23 cellular contexts compared by ENCODE assay signal in the genomic region with DNA sequence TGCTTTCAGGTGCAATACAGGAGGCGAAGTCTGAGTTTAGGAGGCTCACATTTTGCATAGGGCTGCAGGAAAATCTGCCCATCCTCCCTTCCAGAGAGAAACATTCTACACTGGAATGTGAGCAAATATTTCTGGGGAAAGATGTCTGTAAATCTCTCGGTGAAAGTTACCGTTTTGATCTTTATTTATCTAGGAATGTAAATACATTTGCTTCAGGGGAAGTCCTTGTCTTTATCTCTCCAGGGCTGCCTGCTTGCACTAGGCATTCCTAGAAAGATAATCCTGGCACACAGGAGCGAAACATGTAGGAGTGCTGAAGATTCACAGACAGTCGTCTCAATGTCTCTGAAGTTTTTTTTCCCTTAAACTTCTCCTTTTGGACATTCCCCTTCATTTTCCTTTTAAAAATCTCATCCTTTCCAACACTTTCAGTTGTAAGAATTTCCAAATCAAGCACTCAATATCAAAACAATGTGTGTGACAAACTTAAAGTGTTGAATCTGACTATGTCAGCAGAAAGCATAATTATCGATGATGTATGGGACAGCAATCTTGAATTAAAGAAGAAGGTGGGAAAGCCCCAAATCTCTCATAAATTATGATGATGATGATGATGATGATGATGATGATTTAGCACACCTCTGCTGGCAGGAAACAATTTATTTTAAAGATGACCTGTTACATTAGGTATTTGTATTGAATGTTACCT.
"Had no signal": no experiment of that assay in that cellular context is flagged by ENCODE, and none has a peak within 500 bp of the region (broad histone marks: within the 10 kb centered on the region; RNA-seq: fewer than 3 reads in every experiment).

No MANE protein-coding gene starts in this region.

- H3K27me3 Mint-ChIP-seq: activated CD4-positive, alpha-beta memory T cell treated with anti-CD3 and anti-CD28 coated beads, Interleukin-2, amount 10 ng/mL, durations not matched to agents 7 days and 5 days; activated CD4-positive, alpha-beta T cell treated with anti-CD3 and anti-CD28 coated beads, Interleukin-2, amount 10 ng/mL, durations not matched to agents 24 days and 14 days; effector memory CD8-positive, alpha-beta T cell; natural killer cell treated with Interleukin-12 subunit alpha and Interleukin-12 subunit beta and Interleukin-15 and Interleukin-18, amount 100 ng/mL, for 72 hours had no signal

- H3K27ac Mint-ChIP-seq: activated CD4-positive, alpha-beta memory T cell treated with anti-CD3 and anti-CD28 coated beads, Interleukin-2, amount 10 ng/mL, durations not matched to agents 7 days and 5 days; activated CD4-positive, alpha-beta T cell treated with anti-CD3 and anti-CD28 coated beads, Interleukin-2, amount 10 ng/mL, durations not matched to agents 24 days and 14 days; effector memory CD8-positive, alpha-beta T cell; natural killer cell treated with Interleukin-12 subunit alpha and Interleukin-12 subunit beta and Interleukin-15 and Interleukin-18, amount 100 ng/mL, for 72 hours had no signal

- FAIRE-seq: astrocyte, colon had no signal

- H3K4me1 Mint-ChIP-seq: activated CD4-positive, alpha-beta memory T cell treated with anti-CD3 and anti-CD28 coated beads, Interleukin-2, amount 10 ng/mL, durations not matched to agents 7 days and 5 days; activated CD4-positive, alpha-beta T cell treated with anti-CD3 and anti-CD28 coated beads, Interleukin-2, amount 10 ng/mL, durations not matched to agents 24 days and 14 days had no signal

- H3K4me3 ChIP-seq: dorsolateral prefrontal cortex, left lung, lung, ovary, prostate gland, spleen, thoracic aorta had no signal

- H3K4me3 Mint-ChIP-seq: activated CD4-positive, alpha-beta memory T cell treated with anti-CD3 and anti-CD28 coated beads, Interleukin-2, amount 10 ng/mL, durations not matched to agents 7 days and 5 days; activated CD4-positive, alpha-beta T cell treated with anti-CD3 and anti-CD28 coated beads, Interleukin-2, amount 10 ng/mL, durations not matched to agents 24 days and 14 days; effector memory CD8-positive, alpha-beta T cell; natural killer cell treated with Interleukin-12 subunit alpha and Interleukin-12 subunit beta and Interleukin-15 and Interleukin-18, amount 100 ng/mL, for 72 hours had no signal

- H3K27me3 ChIP-seq: dorsolateral prefrontal cortex, left lung, ovary, spleen had no signal

- H3K4me1 ChIP-seq: left lung, prostate gland had no signal

- DNase-seq: activated CD4-positive, alpha-beta memory T cell treated with anti-CD3 and anti-CD28 coated beads, Interleukin-2, amount 10 ng/mL, durations not matched to agents 7 days and 5 days; activated CD4-positive, alpha-beta T cell treated with anti-CD3 and anti-CD28 coated beads, Interleukin-2, amount 10 ng/mL, durations not matched to agents 24 days and 14 days; activated effector memory CD4-positive, alpha-beta T cell treated with anti-CD3 and anti-CD28 coated beads, Interleukin-2, amount 50 U/mL, for 16 hours; activated naive CD4-positive, alpha-beta T cell treated with anti-CD3 and anti-CD28 coated beads, Interleukin-2, amount 50 U/mL, for 16 hours; central memory CD4-positive, alpha-beta T cell; dorsolateral prefrontal cortex; effector memory CD8-positive, alpha-beta T cell; foreskin fibroblast; kidney glomerular epithelial cell; left lung; midbrain; ovary; spleen; stimulated activated CD4-positive, alpha-beta T cell treated with anti-CD3 and anti-CD28 coated beads, Interleukin-4, amount 100 ng/mL, for 1 hour; stimulated activated naive CD4-positive, alpha-beta T cell had no signal

- ATAC-seq: activated CD4-positive, CD25-positive, alpha-beta regulatory T cell treated with anti-CD3 and anti-CD28 coated beads, Interleukin-2, amount 50 U/mL, for 24 hours; effector memory CD8-positive, alpha-beta T cell; left lung; natural killer cell treated with Interleukin-12 subunit alpha and Interleukin-12 subunit beta and Interleukin-15 and Interleukin-18, amount 100 ng/mL, for 72 hours had no signal

- H3K9me3 ChIP-seq: ovary, prostate gland had no signal

- H3K9me3 Mint-ChIP-seq: effector memory CD8-positive, alpha-beta T cell; natural killer cell treated with Interleukin-12 subunit alpha and Interleukin-12 subunit beta and Interleukin-15 and Interleukin-18, amount 100 ng/mL, for 72 hours had no signal

- H3K27ac ChIP-seq: dorsolateral prefrontal cortex, left lung, ovary, prostate gland, spleen, thoracic aorta, VCaP had no signal

- H3K36me3 ChIP-seq: left lung, ovary, prostate gland, thoracic aorta had no signal
